Comparison of ENCODE assay signal across 9 cellular contexts in the genomic region with DNA sequence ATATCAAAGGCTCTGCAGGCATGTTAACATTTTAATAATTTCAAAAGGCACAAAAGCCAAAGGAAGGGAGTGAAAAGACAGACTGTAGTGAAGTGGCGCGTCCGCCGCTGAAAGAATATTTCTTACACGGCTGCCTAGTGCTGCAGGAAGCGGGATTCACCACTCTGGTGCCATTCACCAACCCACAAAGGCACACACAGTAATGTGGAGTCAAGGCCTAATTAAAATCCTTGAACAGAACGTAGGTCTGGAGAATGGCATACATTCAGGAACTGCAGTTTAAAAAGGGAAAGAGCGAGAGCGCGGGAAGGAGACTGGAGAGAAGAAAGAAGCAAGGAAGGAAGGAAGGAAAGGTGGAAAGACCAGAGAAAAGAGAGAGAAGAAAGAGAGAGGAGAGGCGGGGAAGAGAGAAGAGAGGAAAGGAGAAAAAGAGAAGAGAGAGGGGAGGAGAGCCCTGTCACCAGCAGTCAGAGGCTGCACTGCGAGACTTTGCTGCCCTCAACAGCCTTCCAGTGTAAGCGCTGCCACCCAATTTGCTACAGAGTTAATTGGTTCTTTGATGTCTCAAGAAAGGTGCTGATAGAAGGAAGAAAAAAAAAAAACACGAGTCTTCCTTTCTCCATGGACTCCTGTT.
A peak's percentile ranks its signal among the peaks of the same experiment; 100 is the strongest.
DNase-seq lines count a peak whose midpoint lies in the region; ATAC-seq and TF ChIP-seq lines count a peak whose summit lies in the region.
"Had no signal": no experiment of that assay in that cellular context is flagged by ENCODE, and none has a peak within 500 bp of the region (broad histone marks: within the 10 kb centered on the region; RNA-seq: fewer than 3 reads in every experiment).

No MANE protein-coding gene starts in this region.

- H3K27me3 ChIP-seq in neural progenitor cell (peaks cover 45% of the 10 kb centered on the region), HAP-1 (ENCODE audit: low read depth) (no peaks in the 10 kb centered on the region; the same call in 1 of the 2 replicates)

- H3K27ac ChIP-seq in neural progenitor cell, result no peak overlapping the region

- H3K9ac ChIP-seq in neural progenitor cell, result no peak overlapping the region

- H3K4me3 Mint-ChIP-seq in neural progenitor cell, result peak overlapping the region; percentile 8

- peaks cover 17% of the 10 kb centered on the region for H3K4me1 Mint-ChIP-seq in neural progenitor cell

- H3K4me3 ChIP-seq in GM12864 (ENCODE audit: low read depth, low read length), result no peak overlapping the region
- no peak overlapping the region for H3K4me3 ChIP-seq in astrocyte of the spinal cord (ENCODE audit: low read depth, low read length)
- H3K4me3 ChIP-seq in neural progenitor cell, result peak overlapping the region; percentile 49
- H3K4me3 ChIP-seq in HAP-1, result no peak overlapping the region

- H4K20me1 ChIP-seq in neural progenitor cell (ENCODE audit: low read depth), result peaks cover 11% of the 10 kb centered on the region

- no peaks in the 10 kb centered on the region for H3K36me3 ChIP-seq in neural progenitor cell
- no peaks in the 10 kb centered on the region for H3K36me3 ChIP-seq in HAP-1 (replicated peaks)

- peaks cover 7% of the 10 kb centered on the region for H3F3A ChIP-seq in neural progenitor cell (ENCODE audit: low read depth)

- no peak overlapping the region for H2AFZ ChIP-seq in neural progenitor cell (replicated peaks)

- ATAC-seq in HG03520 (IDR thresholded peaks at IDR 0.05; ENCODE audit: unreplicated experiment) (no peak), GM18502 (IDR thresholded peaks at IDR 0.05; ENCODE audit: poor library complexity, unreplicated experiment) (no peak)

- TF ChIP-seq CTCF in GM12864 (IDR thresholded peaks at IDR 0.05; ENCODE audit: low read depth, low read length, missing control alignments) (peak; percentile 44), astrocyte of the spinal cord (IDR thresholded peaks at IDR 0.05; ENCODE audit: low read depth, low read length) (peak; percentile 54), neural progenitor cell (IDR thresholded peaks at IDR 0.05) (peak; percentile 52)

- H3K27ac Mint-ChIP-seq in neural progenitor cell, result peak overlapping the region; percentile 2

- no peaks in the 10 kb centered on the region for H3K9me3 ChIP-seq in neural progenitor cell (ENCODE audit: low read depth)
- H3K9me3 ChIP-seq in HAP-1, result no peaks in the 10 kb centered on the region

- H3K27me3 Mint-ChIP-seq in neural progenitor cell (ENCODE audit: insufficient read depth, low read depth), result peaks cover 2% of the 10 kb centered on the region

- in situ Hi-C loops in astrocyte of the spinal cord (cut with HindIII; ENCODE audit: low sequenced_read_pairs) (no loop called here), HAP-1 (cut with MboI; ENCODE audit: low sequenced_read_pairs) (no loop called here)

- H3K4me2 ChIP-seq in neural progenitor cell, result peak overlapping the region; percentile 94

- DNase-seq in GM12864 (ENCODE audit: low read depth) (no peak), LHCN-M2 (ENCODE audit: low read depth) (peak; percentile 3), astrocyte of the spinal cord (ENCODE audit: low read depth, low spot score) (peak; percentile 22), neural progenitor cell (ENCODE audit: low spot score) (peak; percentile 70), HAP-1 (ENCODE audit: low spot score in 2 of 2) (no peak)
- DNase-seq: activated T-cell treated with anti-CD3 and anti-CD28 coated beads, Interleukin-2, amount 50 U/mL, for 4 hours; stimulated activated CD4-positive, alpha-beta T cell treated with anti-CD3 and anti-CD28 coated beads, Interleukin-1b, Interleukin-23, amount 100 ng/mL, for 48 hours had no signal

- H3K9me3 Mint-ChIP-seq in neural progenitor cell, result no peaks in the 10 kb centered on the region
- H3K9me3 Mint-ChIP-seq: activated T-cell treated with anti-CD3 and anti-CD28 coated beads, Interleukin-2, amount 50 U/mL, for 4 hours had no signal

- H3K79me2 ChIP-seq in neural progenitor cell (ENCODE audit: low read depth), result no peaks in the 10 kb centered on the region

- H3K36me3 Mint-ChIP-seq in neural progenitor cell, result no peaks in the 10 kb centered on the region

- H3K4me1 ChIP-seq in neural progenitor cell (peaks cover 12% of the 10 kb centered on the region), HAP-1 (no peaks in the 10 kb centered on the region)

Comparison
In these comparisons a context has a peak if more than half of its experiments do, and no peak if none do; other contexts are left out.
1. DNase-seq: peak in LHCN-M2 (single experiment), astrocyte of the spinal cord (single experiment) and neural progenitor cell (single experiment); none in GM12864 (single experiment) and HAP-1 (0 of 2).
2. Peak in every context shown above with its lines, with median percentiles within 50 percentile points of each other: CTCF ChIP-seq.